1 cellular context compared by ENCODE assay signal in the genomic region with DNA sequence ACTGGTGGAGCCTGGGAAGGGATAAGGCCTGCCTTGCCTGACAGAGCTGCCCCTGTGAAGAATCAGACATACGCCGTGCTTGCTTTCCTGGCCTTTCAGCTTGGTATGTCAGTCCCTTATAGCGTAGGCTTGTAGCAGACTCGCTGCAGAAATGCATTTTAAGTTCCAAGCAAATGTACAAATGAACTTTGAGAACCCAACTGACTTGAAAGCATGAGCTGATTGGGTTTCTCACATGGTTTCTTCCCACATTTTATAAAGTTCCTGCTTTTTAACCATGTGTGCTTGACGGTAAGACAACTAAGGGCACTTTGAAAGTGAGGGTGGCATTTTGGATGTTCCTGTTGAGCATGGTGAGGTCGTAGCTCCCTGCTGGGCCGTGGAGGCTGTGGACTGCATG.
TF ChIP-seq lines count a peak whose summit lies in the region.

No MANE protein-coding gene starts in this region.

TF ChIP-seq in K562, 482 proteins besides CTCF, POLR2A, EP300 and RAD21 (continued from another document):
- TF ChIP-seq MGA (IDR thresholded peaks at IDR 0.05) (peak; percentile 80), ZNF551 (CRISPR knock-in tag; IDR thresholded peaks at IDR 0.05) (no peak), ZNF668 (CRISPR knock-in tag; IDR thresholded peaks at IDR 0.05) (peak; percentile 65; the same call in 1 of the 2 replicates), MYC (IDR thresholded peaks at IDR 0.05; ENCODE audit: low read depth, low read length) (0 out of 2 replicates have a peak, but pooled peaks have one; percentile 5), MYC (CRISPR knock-in tag; IDR thresholded peaks at IDR 0.05; ENCODE audit: borderline replicate concordance, low read depth) (no peak), MAX (CRISPR knock-in tag; IDR thresholded peaks at IDR 0.05) (0 out of 2 replicates have a peak, but pooled peaks have one; percentile 51), ZFX (CRISPR knock-in tag; IDR thresholded peaks at IDR 0.05) (peak; percentile 34; the same call in 1 of the 2 replicates)
- TF ChIP-seq, protein P1, sequence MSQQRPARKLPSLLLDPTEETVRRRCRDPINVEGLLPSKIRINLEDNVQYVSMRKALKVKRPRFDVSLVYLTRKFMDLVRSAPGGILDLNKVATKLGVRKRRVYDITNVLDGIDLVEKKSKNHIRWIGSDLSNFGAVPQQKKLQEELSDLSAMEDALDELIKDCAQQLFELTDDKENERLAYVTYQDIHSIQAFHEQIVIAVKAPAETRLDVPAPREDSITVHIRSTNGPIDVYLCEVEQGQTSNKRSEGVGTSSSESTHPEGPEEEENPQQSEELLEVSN (IDR thresholded peaks at IDR 0.05; ENCODE audit: borderline replicate concordance in 1 of 2, extremely low read depth in 1 of 2, insufficient read depth in 1 of 2, insufficient read length in 1 of 2, low read depth in 1 of 2, low read length in 1 of 2, poor library complexity in 1 of 2, severe bottlenecking in 1 of 2), result peak in 1 of 2 experiments; percentile 25
